1 cellular context compared by ENCODE assay signal in the genomic region with DNA sequence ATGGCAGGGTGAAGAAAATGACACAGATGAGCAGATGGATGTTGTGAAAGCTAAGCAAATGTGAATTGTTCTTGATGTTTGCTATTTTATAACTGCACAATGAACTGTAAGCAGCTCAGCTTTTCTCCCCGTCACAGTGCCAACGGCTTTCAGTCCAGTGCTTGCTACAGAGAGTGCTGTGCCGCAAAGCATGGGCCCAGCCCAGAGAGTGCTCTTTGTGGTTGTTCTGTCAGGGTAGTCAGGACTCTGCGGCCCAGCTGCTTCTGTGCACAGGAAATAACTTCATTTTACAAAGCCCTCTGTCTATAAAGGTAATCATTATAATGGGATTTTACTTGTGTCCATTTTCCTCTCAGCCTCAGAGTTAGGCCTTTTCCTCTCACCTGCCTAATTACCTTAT.
TF ChIP-seq lines count a peak whose summit lies in the region.

No MANE protein-coding gene starts in this region.

TF ChIP-seq in GM23338, 12 proteins besides CTCF, POLR2A, EP300 and RAD21 (continued from another document):
- TF ChIP-seq, protein P1, sequence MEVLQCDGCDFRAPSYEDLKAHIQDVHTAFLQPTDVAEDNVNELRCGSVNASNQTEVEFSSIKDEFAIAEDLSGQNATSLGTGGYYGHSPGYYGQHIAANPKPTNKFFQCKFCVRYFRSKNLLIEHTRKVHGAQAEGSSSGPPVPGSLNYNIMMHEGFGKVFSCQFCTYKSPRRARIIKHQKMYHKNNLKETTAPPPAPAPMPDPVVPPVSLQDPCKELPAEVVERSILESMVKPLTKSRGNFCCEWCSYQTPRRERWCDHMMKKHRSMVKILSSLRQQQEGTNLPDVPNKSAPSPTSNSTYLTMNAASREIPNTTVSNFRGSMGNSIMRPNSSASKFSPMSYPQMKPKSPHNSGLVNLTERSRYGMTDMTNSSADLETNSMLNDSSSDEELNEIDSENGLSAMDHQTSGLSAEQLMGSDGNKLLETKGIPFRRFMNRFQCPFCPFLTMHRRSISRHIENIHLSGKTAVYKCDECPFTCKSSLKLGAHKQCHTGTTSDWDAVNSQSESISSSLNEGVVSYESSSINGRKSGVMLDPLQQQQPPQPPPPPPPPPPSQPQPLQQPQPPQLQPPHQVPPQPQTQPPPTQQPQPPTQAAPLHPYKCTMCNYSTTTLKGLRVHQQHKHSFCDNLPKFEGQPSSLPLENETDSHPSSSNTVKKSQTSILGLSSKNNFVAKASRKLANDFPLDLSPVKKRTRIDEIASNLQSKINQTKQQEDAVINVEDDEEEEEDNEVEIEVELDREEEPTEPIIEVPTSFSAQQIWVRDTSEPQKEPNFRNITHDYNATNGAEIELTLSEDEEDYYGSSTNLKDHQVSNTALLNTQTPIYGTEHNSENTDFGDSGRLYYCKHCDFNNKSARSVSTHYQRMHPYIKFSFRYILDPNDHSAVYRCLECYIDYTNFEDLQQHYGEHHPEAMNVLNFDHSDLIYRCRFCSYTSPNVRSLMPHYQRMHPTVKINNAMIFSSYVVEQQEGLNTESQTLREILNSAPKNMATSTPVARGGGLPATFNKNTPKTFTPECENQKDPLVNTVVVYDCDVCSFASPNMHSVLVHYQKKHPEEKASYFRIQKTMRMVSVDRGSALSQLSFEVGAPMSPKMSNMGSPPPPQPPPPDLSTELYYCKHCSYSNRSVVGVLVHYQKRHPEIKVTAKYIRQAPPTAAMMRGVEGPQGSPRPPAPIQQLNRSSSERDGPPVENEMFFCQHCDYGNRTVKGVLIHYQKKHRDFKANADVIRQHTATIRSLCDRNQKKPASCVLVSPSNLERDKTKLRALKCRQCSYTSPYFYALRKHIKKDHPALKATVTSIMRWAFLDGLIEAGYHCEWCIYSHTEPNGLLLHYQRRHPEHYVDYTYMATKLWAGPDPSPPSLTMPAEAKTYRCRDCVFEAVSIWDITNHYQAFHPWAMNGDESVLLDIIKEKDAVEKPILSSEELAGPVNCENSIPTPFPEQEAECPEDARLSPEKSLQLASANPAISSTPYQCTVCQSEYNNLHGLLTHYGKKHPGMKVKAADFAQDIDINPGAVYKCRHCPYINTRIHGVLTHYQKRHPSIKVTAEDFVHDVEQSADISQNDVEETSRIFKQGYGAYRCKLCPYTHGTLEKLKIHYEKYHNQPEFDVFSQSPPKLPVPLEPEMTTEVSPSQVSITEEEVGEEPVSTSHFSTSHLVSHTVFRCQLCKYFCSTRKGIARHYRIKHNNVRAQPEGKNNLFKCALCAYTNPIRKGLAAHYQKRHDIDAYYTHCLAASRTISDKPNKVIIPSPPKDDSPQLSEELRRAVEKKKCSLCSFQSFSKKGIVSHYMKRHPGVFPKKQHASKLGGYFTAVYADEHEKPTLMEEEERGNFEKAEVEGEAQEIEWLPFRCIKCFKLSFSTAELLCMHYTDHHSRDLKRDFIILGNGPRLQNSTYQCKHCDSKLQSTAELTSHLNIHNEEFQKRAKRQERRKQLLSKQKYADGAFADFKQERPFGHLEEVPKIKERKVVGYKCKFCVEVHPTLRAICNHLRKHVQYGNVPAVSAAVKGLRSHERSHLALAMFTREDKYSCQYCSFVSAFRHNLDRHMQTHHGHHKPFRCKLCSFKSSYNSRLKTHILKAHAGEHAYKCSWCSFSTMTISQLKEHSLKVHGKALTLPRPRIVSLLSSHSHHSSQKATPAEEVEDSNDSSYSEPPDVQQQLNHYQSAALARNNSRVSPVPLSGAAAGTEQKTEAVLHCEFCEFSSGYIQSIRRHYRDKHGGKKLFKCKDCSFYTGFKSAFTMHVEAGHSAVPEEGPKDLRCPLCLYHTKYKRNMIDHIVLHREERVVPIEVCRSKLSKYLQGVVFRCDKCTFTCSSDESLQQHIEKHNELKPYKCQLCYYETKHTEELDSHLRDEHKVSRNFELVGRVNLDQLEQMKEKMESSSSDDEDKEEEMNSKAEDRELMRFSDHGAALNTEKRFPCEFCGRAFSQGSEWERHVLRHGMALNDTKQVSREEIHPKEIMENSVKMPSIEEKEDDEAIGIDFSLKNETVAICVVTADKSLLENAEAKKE (CRISPR knock-in tag; IDR thresholded peaks at IDR 0.05), result no peak
- no peak for TF ChIP-seq EZH2phosphoT487 (IDR thresholded peaks at IDR 0.05; ENCODE audit: unreplicated experiment)
- TF ChIP-seq, protein P2, sequence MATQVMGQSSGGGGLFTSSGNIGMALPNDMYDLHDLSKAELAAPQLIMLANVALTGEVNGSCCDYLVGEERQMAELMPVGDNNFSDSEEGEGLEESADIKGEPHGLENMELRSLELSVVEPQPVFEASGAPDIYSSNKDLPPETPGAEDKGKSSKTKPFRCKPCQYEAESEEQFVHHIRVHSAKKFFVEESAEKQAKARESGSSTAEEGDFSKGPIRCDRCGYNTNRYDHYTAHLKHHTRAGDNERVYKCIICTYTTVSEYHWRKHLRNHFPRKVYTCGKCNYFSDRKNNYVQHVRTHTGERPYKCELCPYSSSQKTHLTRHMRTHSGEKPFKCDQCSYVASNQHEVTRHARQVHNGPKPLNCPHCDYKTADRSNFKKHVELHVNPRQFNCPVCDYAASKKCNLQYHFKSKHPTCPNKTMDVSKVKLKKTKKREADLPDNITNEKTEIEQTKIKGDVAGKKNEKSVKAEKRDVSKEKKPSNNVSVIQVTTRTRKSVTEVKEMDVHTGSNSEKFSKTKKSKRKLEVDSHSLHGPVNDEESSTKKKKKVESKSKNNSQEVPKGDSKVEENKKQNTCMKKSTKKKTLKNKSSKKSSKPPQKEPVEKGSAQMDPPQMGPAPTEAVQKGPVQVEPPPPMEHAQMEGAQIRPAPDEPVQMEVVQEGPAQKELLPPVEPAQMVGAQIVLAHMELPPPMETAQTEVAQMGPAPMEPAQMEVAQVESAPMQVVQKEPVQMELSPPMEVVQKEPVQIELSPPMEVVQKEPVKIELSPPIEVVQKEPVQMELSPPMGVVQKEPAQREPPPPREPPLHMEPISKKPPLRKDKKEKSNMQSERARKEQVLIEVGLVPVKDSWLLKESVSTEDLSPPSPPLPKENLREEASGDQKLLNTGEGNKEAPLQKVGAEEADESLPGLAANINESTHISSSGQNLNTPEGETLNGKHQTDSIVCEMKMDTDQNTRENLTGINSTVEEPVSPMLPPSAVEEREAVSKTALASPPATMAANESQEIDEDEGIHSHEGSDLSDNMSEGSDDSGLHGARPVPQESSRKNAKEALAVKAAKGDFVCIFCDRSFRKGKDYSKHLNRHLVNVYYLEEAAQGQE (IDR thresholded peaks at IDR 0.05; ENCODE audit: unreplicated experiment), result no peak
- TF ChIP-seq CREB1 (CRISPR knock-in tag; IDR thresholded peaks at IDR 0.05; ENCODE audit: low read depth), result no peak
- TF ChIP-seq ZNF331 (CRISPR knock-in tag; IDR thresholded peaks at IDR 0.05; ENCODE audit: low read depth), result no peak
- TF ChIP-seq ZNF114 (CRISPR knock-in tag; IDR thresholded peaks at IDR 0.05), result no peak
- TF ChIP-seq STAT1 (IDR thresholded peaks at IDR 0.05; ENCODE audit: unreplicated experiment), result no peak
